In genomic region chr16:67594956-67595355, GRCh38 we compare ENCODE assay signal across 12 cellular contexts. TPM values are rescaled to one million over a fixed set of nuclear protein-coding genes. Genes with fewer than 3 reads are reported as not detected.
A peak's percentile ranks its signal among the peaks of the same experiment; 100 is the strongest.
DNase-seq lines count a peak whose midpoint lies in the region; ATAC-seq, FAIRE-seq and TF ChIP-seq lines count a peak whose summit lies in the region.
"Had no signal": no experiment of that assay in that cellular context is flagged by ENCODE, and none has a peak within 500 bp of the region (broad histone marks: within the 10 kb centered on the region; RNA-seq: fewer than 3 reads in every experiment).

No MANE protein-coding gene starts in this region.

- peak; percentile 28 for DNase-seq in GM03348 (ENCODE audit: low spot score)
- no peak for DNase-seq in T-cell
- DNase-seq in epithelial cell of esophagus (ENCODE audit: low read depth): peak; percentile 77
- DNase-seq in NCI-H2227 treated with DMSO at 0.1 percent for 48 hours (lab: John Stamatoyannopoulos, UW): no peak
- no peak for DNase-seq in glutamatergic neuron
- no peak for DNase-seq in kidney
- DNase-seq in germinal center (ENCODE audit: low spot score): no peak
- DNase-seq: central memory CD4-positive, alpha-beta T cell; KBM-7; NCI-H82 had no signal

- no peak for TF ChIP-seq CTCF in epithelial cell of esophagus (IDR thresholded peaks at IDR 0.05; ENCODE audit: insufficient read depth, low read depth, low read length, missing control alignments)
- no peak for TF ChIP-seq CTCF in neutrophil (IDR thresholded peaks at IDR 0.05)
- TF ChIP-seq CTCF in glutamatergic neuron (IDR thresholded peaks at IDR 0.05; ENCODE audit: partially characterized antibody, unreplicated experiment): no peak
- TF ChIP-seq CTCF in kidney (IDR thresholded peaks at IDR 0.05; ENCODE audit: borderline replicate concordance, extremely low read depth, insufficient read depth): no peak

- H3K36me3 Mint-ChIP-seq in T-cell: peaks cover 8% of the 10 kb centered on the region
- no peaks in the 10 kb centered on the region for H3K36me3 Mint-ChIP-seq in glutamatergic neuron (ENCODE audit: unreplicated experiment)

- CTCF ChIA-PET in T-cell (lab: Charles Lee): interaction anchor here in 1 of 2 donors (0.6 to 1.0 kb wide), 5 partner anchors 10 to 213 kb away, joined by 3 to 5 read pairs (median 3); no protein-coding TSS in a partner anchor

- H3K9me3 Mint-ChIP-seq in T-cell (no peaks in the 10 kb centered on the region), glutamatergic neuron (ENCODE audit: unreplicated experiment) (no peaks in the 10 kb centered on the region)

- no peaks in the 10 kb centered on the region for H3K4me1 ChIP-seq in neutrophil (ENCODE audit: control insufficient read depth in 1 of 2, insufficient read depth in 1 of 2, low read depth in 1 of 2, low read length in 1 of 2)
- peaks cover 0 to 8% of the 10 kb centered on the region in 2 donors for H3K4me1 ChIP-seq in kidney (ENCODE audit: control insufficient read depth in 1 of 2, insufficient read depth in 1 of 2, low read depth in 1 of 2, low read length in 2 of 2)

- no peak for FAIRE-seq in kidney (lab: Jason Lieb, UNC)

- intact Hi-C loops in kidney (cut with DNase I): no loop called here

- H3K9me3 ChIP-seq in neutrophil (no peaks in the 10 kb centered on the region), kidney (ENCODE audit: control insufficient read depth in 1 of 2, low read length in 2 of 2) (no peaks in the 10 kb centered on the region)

- no peaks in the 10 kb centered on the region for H3K27me3 ChIP-seq in neutrophil

- H3K36me3 ChIP-seq in neutrophil (peaks cover 6% of the 10 kb centered on the region), kidney (ENCODE audit: control insufficient read depth in 1 of 2, insufficient read depth in 2 of 2, low read length in 2 of 2) (no peaks in the 10 kb centered on the region)

- no peak for ATAC-seq in T-cell (replicated peaks in 1 of 4)

- H3K9ac ChIP-seq in kidney (ENCODE audit: low read length in 2 of 2): no peak overlapping the region
- H3K9ac ChIP-seq: parathyroid adenoma had no signal

- H3K27ac ChIP-seq in neutrophil (peak overlapping the region; percentile 43), kidney (ENCODE audit: low read depth in 2 of 2, low read length in 2 of 2) (no peak overlapping the region)
- H3K27ac ChIP-seq: parathyroid adenoma had no signal

- POLR2A ChIA-PET in T-cell (lab: Charles Lee): no interaction called here

- no peak overlapping the region for H3K4me3 ChIP-seq in epithelial cell of esophagus (ENCODE audit: low read length)
- H3K4me3 ChIP-seq in neutrophil (ENCODE audit: low read depth in 1 of 2, low read length in 1 of 2): no peak overlapping the region
- H3K4me3 ChIP-seq in kidney (ENCODE audit: low read length in 2 of 2): no peak overlapping the region

- H3K4me3 Mint-ChIP-seq in T-cell (no peak overlapping the region), glutamatergic neuron (ENCODE audit: unreplicated experiment) (no peak overlapping the region)

- no peaks in the 10 kb centered on the region for H3K27me3 Mint-ChIP-seq in T-cell
- no peaks in the 10 kb centered on the region for H3K27me3 Mint-ChIP-seq in glutamatergic neuron (ENCODE audit: unreplicated experiment)

- H3K27ac Mint-ChIP-seq in T-cell (peak overlapping the region; percentile 50 to 52), glutamatergic neuron (ENCODE audit: unreplicated experiment) (no peak overlapping the region)

- H3K4me1 Mint-ChIP-seq in T-cell (peaks cover 48 to 53% (median 50%) of the 10 kb centered on the region in 3 donors), glutamatergic neuron (ENCODE audit: low read depth, unreplicated experiment) (peaks cover 8% of the 10 kb centered on the region)

RNA-seq across cellular contexts. Expression of gene CTCF, which starts 32.6 kb away (rescaled TPM):
- total RNA-seq in T-cell: 10 to 100 TPM; 55.3 to 69.0 (median 64.0) TPM
- 42.8 TPM for total RNA-seq in glutamatergic neuron (ENCODE audit: unreplicated experiment)
- 42.6 TPM for total RNA-seq in kidney
- polyA plus RNA-seq in kidney (ENCODE audit: insufficient read depth, low read depth, low replicate concordance): 20.4 TPM

RNA-seq across cellular contexts. Expression of gene CARMIL2, which starts 50.0 kb away (rescaled TPM):
- 100 to 1,000 TPM; 150 to 271 (median 243) TPM for total RNA-seq in T-cell
- total RNA-seq in glutamatergic neuron (ENCODE audit: unreplicated experiment): 37.1 TPM
- 7.1 TPM for total RNA-seq in kidney
- polyA plus RNA-seq in kidney (ENCODE audit: insufficient read depth, low read depth, low replicate concordance): 0.30 TPM

Comparison
In these comparisons a context has a peak if more than half of its experiments do, and no peak if none do; other contexts are left out.
1. DNase-seq: peak in GM03348 (single experiment) and epithelial cell of esophagus (single experiment); none in T-cell (0 of 34), NCI-H2227 treated with DMSO at 0.1 percent for 48 hours (single experiment), glutamatergic neuron (single experiment), kidney (single experiment) and germinal center (single experiment).